Comparison of ENCODE assay signal across 19 cellular contexts in the genomic region with DNA sequence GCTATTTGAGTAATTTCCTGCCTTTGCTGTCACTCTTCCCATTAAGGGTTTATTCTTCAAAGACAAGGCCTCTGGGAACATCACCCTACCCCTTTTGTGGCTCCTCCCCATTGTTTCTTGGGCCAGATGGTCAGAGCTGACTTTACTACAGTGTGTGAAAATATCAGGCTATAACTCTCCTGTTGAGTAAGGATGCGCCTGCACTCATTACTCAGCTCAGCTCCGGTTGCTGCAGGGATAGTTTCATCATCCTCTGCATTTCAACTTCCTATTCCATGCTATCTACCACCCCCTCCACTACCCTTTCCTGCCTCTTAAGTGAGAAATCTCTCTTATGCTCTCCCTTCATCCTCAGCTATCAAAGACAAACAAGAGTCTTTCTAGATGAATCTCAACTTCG. TPM values are rescaled to one million over a fixed set of nuclear protein-coding genes. Genes with fewer than 3 reads are reported as not detected.
DNase-seq lines count a peak whose midpoint lies in the region; ATAC-seq and TF ChIP-seq lines count a peak whose summit lies in the region.
"Had no signal": no experiment of that assay in that cellular context is flagged by ENCODE, and none has a peak within 500 bp of the region (broad histone marks: within the 10 kb centered on the region; RNA-seq: fewer than 3 reads in every experiment).

No MANE protein-coding gene starts in this region.

- H3K79me2 ChIP-seq in GM23338 (replicated peaks; ENCODE audit: insufficient read depth) (no peaks in the 10 kb centered on the region), smooth muscle cell (ENCODE audit: low read depth) (no peaks in the 10 kb centered on the region)

- in situ Hi-C loops in GM13976 (cut with MboI; ENCODE audit: low sequenced_read_pairs, unreplicated experiment), result no loop called here

- ATAC-seq in GM23338, result no peak
- ATAC-seq: activated CD8-positive, alpha-beta T cell treated with anti-CD3 and anti-CD28 coated beads, Interleukin-2, amount 10 ng/mL, durations not matched to agents 7 days and 5 days; activated T-helper 17 cell treated with anti-CD3 and anti-CD28 coated beads, Interleukin-2, amount 50 U/mL, for 72 hours had no signal

- peaks cover 11% of the 10 kb centered on the region; the same call in 2 of the 3 replicates for H3K9me3 Mint-ChIP-seq in GM23338
- H3K9me3 Mint-ChIP-seq: activated T-helper 17 cell treated with anti-CD3 and anti-CD28 coated beads, Interleukin-2, amount 50 U/mL, for 72 hours had no signal

- H3K36me3 ChIP-seq in GM23338 (ENCODE audit: insufficient read depth) (no peaks in the 10 kb centered on the region), smooth muscle cell (ENCODE audit: low read depth) (no peaks in the 10 kb centered on the region)

- no peak for DNase-seq in GM23338 (ENCODE audit: low spot score)
- DNase-seq in NOMO-1 treated with DMSO at 0.1 percent for 48 hours (lab: John Stamatoyannopoulos, UW; ENCODE audit: unreplicated experiment), result peak; percentile 45
- no peak for DNase-seq in epithelial cell of prostate (ENCODE audit: low read depth, low spot score)
- DNase-seq in smooth muscle cell (lab: John Stamatoyannopoulos, UW; ENCODE audit: unreplicated experiment), result no peak
- no peak for DNase-seq in hypothalamus (lab: John Stamatoyannopoulos, UW)
- no peak for DNase-seq in GM13976 (ENCODE audit: low spot score)
- DNase-seq in activated T-cell treated with anti-CD3 and anti-CD28 coated beads for 4 hours, result no peak
- DNase-seq: activated CD8-positive, alpha-beta T cell treated with anti-CD3 and anti-CD28 coated beads, Interleukin-2, amount 10 ng/mL, durations not matched to agents 7 days and 5 days; DMS79; glutamatergic neuron; H7; immature natural killer cell; NCI-H1092 treated with DMSO at 0.1 percent for 48 hours; NCI-H2171 treated with DMSO at 0.1 percent for 48 hours; stimulated activated CD4-positive, alpha-beta T cell treated with anti-CD3 and anti-CD28 coated beads, Interleukin-1b, Interleukin-23, amount 100 ng/mL, for 48 hours had no signal

- H2AFZ ChIP-seq in GM23338 (peak overlapping the region; percentile 60; the same call in 1 of the 2 replicates), smooth muscle cell (ENCODE audit: low read depth) (peak overlapping the region; percentile 42)

- H3K36me3 Mint-ChIP-seq in GM23338 (ENCODE audit: low read depth), result peaks cover 7% of the 10 kb centered on the region; the same call in 2 of the 3 replicates
- H3K36me3 Mint-ChIP-seq: immature natural killer cell had no signal

- no peak for TF ChIP-seq CTCF in GM23338 (conservative IDR thresholded peaks at IDR 0.05; ENCODE audit: low read depth in 2 of 2)
- no peak for TF ChIP-seq CTCF in smooth muscle cell (IDR thresholded peaks at IDR 0.05; ENCODE audit: borderline replicate concordance, insufficient read depth, poor library complexity, severe bottlenecking)
- TF ChIP-seq CTCF in GM13976 (IDR thresholded peaks at IDR 0.05; ENCODE audit: borderline replicate concordance, control extremely low read depth, extremely low read depth, insufficient read depth, missing control alignments), result no peak

- H3F3A ChIP-seq in GM23338 (replicated peaks; ENCODE audit: low read depth), result no peaks in the 10 kb centered on the region
- no peaks in the 10 kb centered on the region for H3F3A ChIP-seq in smooth muscle cell (ENCODE audit: low read depth)

- H3K4me1 ChIP-seq in GM23338 (ENCODE audit: insufficient read depth) (no peaks in the 10 kb centered on the region), smooth muscle cell (ENCODE audit: low read depth) (no peaks in the 10 kb centered on the region)

- H3K27ac ChIP-seq in GM23338 (ENCODE audit: low read depth), result no peak overlapping the region
- peak overlapping the region; percentile 38 for H3K27ac ChIP-seq in epithelial cell of prostate
- H3K27ac ChIP-seq in smooth muscle cell (ENCODE audit: low read depth), result no peak overlapping the region
- H3K27ac ChIP-seq: C4-2B, SK-N-MC had no signal

- H3K4me2 ChIP-seq in GM23338 (no peak overlapping the region), smooth muscle cell (no peak overlapping the region)

- WGBS in smooth muscle cell (ENCODE audit: low lambda C conversion rate), result 59% methylated on average over 3 of the region's 3 CpGs

- H4K20me1 ChIP-seq in GM23338 (replicated peaks; ENCODE audit: insufficient read depth), result no peaks in the 10 kb centered on the region
- H4K20me1 ChIP-seq in smooth muscle cell (ENCODE audit: low read depth), result no peaks in the 10 kb centered on the region

- no peaks in the 10 kb centered on the region for H3K27me3 ChIP-seq in GM23338 (ENCODE audit: insufficient read depth)
- no peaks in the 10 kb centered on the region for H3K27me3 ChIP-seq in smooth muscle cell (ENCODE audit: low read depth)

- H3K27me3 Mint-ChIP-seq in GM23338 (ENCODE audit: insufficient read depth, low read depth, poor library complexity), result no peaks in the 10 kb centered on the region

- H3K4me1 Mint-ChIP-seq in GM23338, result peaks cover 13% of the 10 kb centered on the region
- H3K4me1 Mint-ChIP-seq: activated T-helper 17 cell treated with anti-CD3 and anti-CD28 coated beads, Interleukin-2, amount 50 U/mL, for 72 hours; immature natural killer cell had no signal

- H3K9me3 ChIP-seq in smooth muscle cell (replicated peaks; ENCODE audit: low read depth), result no peaks in the 10 kb centered on the region

- no peak overlapping the region for H3K9ac ChIP-seq in smooth muscle cell (ENCODE audit: low read depth)

- H3K27ac Mint-ChIP-seq in GM23338, result no peak overlapping the region
- H3K27ac Mint-ChIP-seq: activated CD8-positive, alpha-beta T cell treated with anti-CD3 and anti-CD28 coated beads, Interleukin-2, amount 10 ng/mL, durations not matched to agents 7 days and 5 days; activated T-helper 17 cell treated with anti-CD3 and anti-CD28 coated beads, Interleukin-2, amount 50 U/mL, for 72 hours; immature natural killer cell had no signal

- no peak overlapping the region for H3K4me3 Mint-ChIP-seq in GM23338
- H3K4me3 Mint-ChIP-seq: activated CD8-positive, alpha-beta T cell treated with anti-CD3 and anti-CD28 coated beads, Interleukin-2, amount 10 ng/mL, durations not matched to agents 7 days and 5 days; activated T-helper 17 cell treated with anti-CD3 and anti-CD28 coated beads, Interleukin-2, amount 50 U/mL, for 72 hours; immature natural killer cell; neural crest cell had no signal

- H3K9me2 ChIP-seq in GM23338 (ENCODE audit: insufficient read depth), result peaks cover 5% of the 10 kb centered on the region; the same call in 1 of the 2 replicates

- H3K4me3 ChIP-seq in GM23338 (no peak overlapping the region), smooth muscle cell (no peak overlapping the region)
- H3K4me3 ChIP-seq: SK-N-MC had no signal

TF ChIP-seq in GM23338, 12 proteins besides CTCF, POLR2A, EP300 and RAD21:
- TF ChIP-seq ZNF331 (CRISPR knock-in tag; IDR thresholded peaks at IDR 0.05; ENCODE audit: low read depth) (no peak), POLR2AphosphoS5 (IDR thresholded peaks at IDR 0.05; ENCODE audit: low read depth) (no peak), JUNB (IDR thresholded peaks at IDR 0.05; ENCODE audit: unreplicated experiment) (no peak), NANOG (IDR thresholded peaks at IDR 0.05; ENCODE audit: borderline replicate concordance) (no peak), CREB1 (CRISPR knock-in tag; IDR thresholded peaks at IDR 0.05; ENCODE audit: low read depth) (no peak), STAT1 (IDR thresholded peaks at IDR 0.05; ENCODE audit: unreplicated experiment) (no peak), ZNF114 (CRISPR knock-in tag; IDR thresholded peaks at IDR 0.05) (no peak), EZH2 (IDR thresholded peaks at IDR 0.05; ENCODE audit: low read depth, unreplicated experiment) (no peak)
- TF ChIP-seq, protein P1, sequence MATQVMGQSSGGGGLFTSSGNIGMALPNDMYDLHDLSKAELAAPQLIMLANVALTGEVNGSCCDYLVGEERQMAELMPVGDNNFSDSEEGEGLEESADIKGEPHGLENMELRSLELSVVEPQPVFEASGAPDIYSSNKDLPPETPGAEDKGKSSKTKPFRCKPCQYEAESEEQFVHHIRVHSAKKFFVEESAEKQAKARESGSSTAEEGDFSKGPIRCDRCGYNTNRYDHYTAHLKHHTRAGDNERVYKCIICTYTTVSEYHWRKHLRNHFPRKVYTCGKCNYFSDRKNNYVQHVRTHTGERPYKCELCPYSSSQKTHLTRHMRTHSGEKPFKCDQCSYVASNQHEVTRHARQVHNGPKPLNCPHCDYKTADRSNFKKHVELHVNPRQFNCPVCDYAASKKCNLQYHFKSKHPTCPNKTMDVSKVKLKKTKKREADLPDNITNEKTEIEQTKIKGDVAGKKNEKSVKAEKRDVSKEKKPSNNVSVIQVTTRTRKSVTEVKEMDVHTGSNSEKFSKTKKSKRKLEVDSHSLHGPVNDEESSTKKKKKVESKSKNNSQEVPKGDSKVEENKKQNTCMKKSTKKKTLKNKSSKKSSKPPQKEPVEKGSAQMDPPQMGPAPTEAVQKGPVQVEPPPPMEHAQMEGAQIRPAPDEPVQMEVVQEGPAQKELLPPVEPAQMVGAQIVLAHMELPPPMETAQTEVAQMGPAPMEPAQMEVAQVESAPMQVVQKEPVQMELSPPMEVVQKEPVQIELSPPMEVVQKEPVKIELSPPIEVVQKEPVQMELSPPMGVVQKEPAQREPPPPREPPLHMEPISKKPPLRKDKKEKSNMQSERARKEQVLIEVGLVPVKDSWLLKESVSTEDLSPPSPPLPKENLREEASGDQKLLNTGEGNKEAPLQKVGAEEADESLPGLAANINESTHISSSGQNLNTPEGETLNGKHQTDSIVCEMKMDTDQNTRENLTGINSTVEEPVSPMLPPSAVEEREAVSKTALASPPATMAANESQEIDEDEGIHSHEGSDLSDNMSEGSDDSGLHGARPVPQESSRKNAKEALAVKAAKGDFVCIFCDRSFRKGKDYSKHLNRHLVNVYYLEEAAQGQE (IDR thresholded peaks at IDR 0.05; ENCODE audit: unreplicated experiment), result no peak

RNA-seq across cellular contexts. Expression of a gene that starts 48.6 kb away (rescaled TPM):
- total RNA-seq in GM23338 (2014; rRNA removed; shearing (Covaris generic)), result 0.10 TPM in 1 of 2 replicates, not detected in the other
- polyA plus RNA-seq in GM23338 (2016; fragmentation: Nextera tagmentation; extraction: Ambion mirVana) (0.52 and 0.73 TPM in 2 replicates), smooth muscle cell (1.9 and 2.0 TPM in 2 replicates)
- 2.9 and 4.5 TPM in 2 replicates for total RNA-seq in smooth muscle cell
- total RNA-seq: activated CD8-positive, alpha-beta T cell treated with anti-CD3 and anti-CD28 coated beads, Interleukin-2, amount 10 ng/mL, durations not matched to agents 7 days and 5 days; activated T-helper 17 cell treated with anti-CD3 and anti-CD28 coated beads, Interleukin-2, amount 50 U/mL, for 72 hours had no signal
- polyA plus RNA-seq: immature natural killer cell had no signal
